14 cellular contexts compared by ENCODE assay signal in genomic region chr20:24079661-24080412, GRCh38.
DNase-seq lines count a peak whose midpoint lies in the region; ATAC-seq and TF ChIP-seq lines count a peak whose summit lies in the region.
"Had no signal": no experiment of that assay in that cellular context is flagged by ENCODE, and none has a peak within 500 bp of the region (broad histone marks: within the 10 kb centered on the region; RNA-seq: fewer than 3 reads in every experiment).

No MANE protein-coding gene starts in this region.

- no peaks in the 10 kb centered on the region for H3K36me3 Mint-ChIP-seq in neural progenitor cell

- H3F3A ChIP-seq in PC-9 (ENCODE audit: insufficient read depth, low read depth): no peaks in the 10 kb centered on the region
- H3F3A ChIP-seq in neural progenitor cell (ENCODE audit: low read depth): no peaks in the 10 kb centered on the region

- no peak for TF ChIP-seq POLR2A in prostate gland (IDR thresholded peaks at IDR 0.05)

- peak; percentile 34 to 70 for DNase-seq in PC-9
- peak in 1 of 2 donors; percentile 7 for DNase-seq in foreskin keratinocyte
- no peak for DNase-seq in neural progenitor cell (ENCODE audit: low spot score)
- DNase-seq in NCI-H510A treated with DMSO at 0.1 percent for 48 hours (lab: John Stamatoyannopoulos, UW): no peak
- DNase-seq in MV-4-11 (lab: John Stamatoyannopoulos, UW): no peak
- DNase-seq in prostate gland (ENCODE audit: low spot score): no peak
- DNase-seq in WERI-Rb-1: no peak
- DNase-seq: C1 segment of cervical spinal cord; Calu3; CD4-positive, alpha-beta T cell; DMS 273 treated with DMSO at 0.1 percent for 48 hours had no signal

- H4K20me1 ChIP-seq in PC-9 (ENCODE audit: insufficient read depth): no peaks in the 10 kb centered on the region
- H4K20me1 ChIP-seq in neural progenitor cell (ENCODE audit: low read depth): no peaks in the 10 kb centered on the region

- CTCF ChIA-PET in PC-9 (lab: Charles Lee): interaction anchor here (0.6 kb wide), 1 partner anchor 77 kb away, joined by 3 read pairs; no protein-coding TSS in a partner anchor

- TF ChIP-seq CTCF in PC-9 (conservative IDR thresholded peaks at IDR 0.05): no peak
- TF ChIP-seq CTCF in foreskin keratinocyte (conservative IDR thresholded peaks at IDR 0.05): no peak
- TF ChIP-seq CTCF in neural progenitor cell (IDR thresholded peaks at IDR 0.05): no peak
- no peak for TF ChIP-seq CTCF in prostate gland (IDR thresholded peaks at IDR 0.05)
- no peak for TF ChIP-seq CTCF in WERI-Rb-1 (IDR thresholded peaks at IDR 0.05; ENCODE audit: low read depth, low read length)

- no TSS peak for BruUV-seq in PC-9 (replicated peaks; lab: Mats Ljungman, UMichigan)

- H3K4me3 ChIP-seq in PC-9: no peak overlapping the region
- no peak overlapping the region for H3K4me3 ChIP-seq in neural progenitor cell
- no peak overlapping the region for H3K4me3 ChIP-seq in prostate gland
- no peak overlapping the region for H3K4me3 ChIP-seq in WERI-Rb-1 (ENCODE audit: low read depth, low read length)

- H3K27ac Mint-ChIP-seq in neural progenitor cell: no peak overlapping the region
- H3K27ac Mint-ChIP-seq: B cell; CD4-positive, alpha-beta T cell had no signal

- H3K9me3 Mint-ChIP-seq in neural progenitor cell: no peaks in the 10 kb centered on the region
- H3K9me3 Mint-ChIP-seq: CD4-positive, alpha-beta T cell had no signal

- H2AFZ ChIP-seq in PC-9 (no peak overlapping the region), neural progenitor cell (replicated peaks) (peak overlapping the region; percentile 17)

- H3K4me1 ChIP-seq in PC-9 (replicated peaks; ENCODE audit: insufficient read depth): peaks cover 14% of the 10 kb centered on the region; the same call in 1 of the 2 replicates
- no peaks in the 10 kb centered on the region for H3K4me1 ChIP-seq in foreskin keratinocyte
- no peaks in the 10 kb centered on the region for H3K4me1 ChIP-seq in neural progenitor cell
- no peaks in the 10 kb centered on the region for H3K4me1 ChIP-seq in prostate gland (replicated peaks)

- H3K4me3 Mint-ChIP-seq in neural progenitor cell: no peak overlapping the region
- H3K4me3 Mint-ChIP-seq: B cell; CD4-positive, alpha-beta T cell had no signal

- peak; percentile 50 for ATAC-seq in foreskin keratinocyte
- ATAC-seq: HCT116 had no signal

- no peaks in the 10 kb centered on the region for H3K79me2 ChIP-seq in PC-9 (ENCODE audit: low read depth)
- H3K79me2 ChIP-seq in neural progenitor cell (ENCODE audit: low read depth): no peaks in the 10 kb centered on the region

- H3K4me2 ChIP-seq in PC-9: peak overlapping the region; percentile 20; the same call in 1 of the 2 replicates
- H3K4me2 ChIP-seq in neural progenitor cell: no peak overlapping the region

- POLR2A ChIA-PET in PC-9 (lab: Charles Lee; ENCODE audit: unreplicated experiment): no interaction called here

- H3K4me1 Mint-ChIP-seq in neural progenitor cell: peaks cover 14% of the 10 kb centered on the region
- H3K4me1 Mint-ChIP-seq: B cell had no signal

- no peak overlapping the region for H3K9ac ChIP-seq in neural progenitor cell

- no peaks in the 10 kb centered on the region for H3K9me2 ChIP-seq in PC-9 (ENCODE audit: insufficient read depth)

- no peaks in the 10 kb centered on the region for H3K9me3 ChIP-seq in PC-9 (ENCODE audit: insufficient read depth, low read depth)
- no peaks in the 10 kb centered on the region for H3K9me3 ChIP-seq in neural progenitor cell (ENCODE audit: low read depth)
- H3K9me3 ChIP-seq in prostate gland: no peaks in the 10 kb centered on the region
- no peaks in the 10 kb centered on the region for H3K9me3 ChIP-seq in WERI-Rb-1 (ENCODE audit: severe bottlenecking)

- 75% methylated on average over 7 of the region's 7 CpGs for WGBS in prostate gland

- peaks cover 3% of the 10 kb centered on the region for H3K27me3 Mint-ChIP-seq in neural progenitor cell (ENCODE audit: insufficient read depth, low read depth)
- H3K27me3 Mint-ChIP-seq: B cell; CD4-positive, alpha-beta T cell had no signal

- intact Hi-C loops in PC-9 (cut with micrococcal nuclease; ENCODE audit: unreplicated experiment): no loop called here
- intact Hi-C loops in prostate gland (cut with DNase I): no loop called here

- H3K36me3 ChIP-seq in PC-9 (ENCODE audit: low read depth) (no peaks in the 10 kb centered on the region), neural progenitor cell (no peaks in the 10 kb centered on the region), prostate gland (no peaks in the 10 kb centered on the region), WERI-Rb-1 (no peaks in the 10 kb centered on the region)

- H3K27me3 ChIP-seq in PC-9 (ENCODE audit: insufficient read depth, low read depth) (no peaks in the 10 kb centered on the region), foreskin keratinocyte (peaks cover 2% of the 10 kb centered on the region), neural progenitor cell (no peaks in the 10 kb centered on the region), prostate gland (replicated peaks; ENCODE audit: insufficient read depth) (no peaks in the 10 kb centered on the region), WERI-Rb-1 (ENCODE audit: insufficient read depth, low read depth, severe bottlenecking) (no peaks in the 10 kb centered on the region)

- H3K27ac ChIP-seq in PC-9 (no peak overlapping the region), foreskin keratinocyte (no peak overlapping the region), neural progenitor cell (no peak overlapping the region), prostate gland (no peak overlapping the region), WERI-Rb-1 (no peak overlapping the region)
- H3K27ac ChIP-seq: HL-60 had no signal

Comparison
In these comparisons a context has a peak if more than half of its experiments do, and no peak if none do; other contexts are left out.
1. DNase-seq: peak in PC-9 (2 of 2); none in neural progenitor cell (single experiment), NCI-H510A treated with DMSO at 0.1 percent for 48 hours (single experiment), MV-4-11 (single experiment), prostate gland (single experiment) and WERI-Rb-1 (single experiment).